33 cellular contexts compared by ENCODE assay signal in genomic region chr2:152304845-152305244, GRCh38. TPM values are rescaled to one million over a fixed set of nuclear protein-coding genes. Genes with fewer than 3 reads are reported as not detected.
DNase-seq lines count a peak whose midpoint lies in the region; ATAC-seq and TF ChIP-seq lines count a peak whose summit lies in the region.
"Had no signal": no experiment of that assay in that cellular context is flagged by ENCODE, and none has a peak within 500 bp of the region (broad histone marks: within the 10 kb centered on the region; RNA-seq: fewer than 3 reads in every experiment).

No MANE protein-coding gene starts in this region.

- no peaks in the 10 kb centered on the region for H3K27me3 Mint-ChIP-seq in MCF 10A (ENCODE audit: insufficient read depth, unreplicated experiment)

- TF ChIP-seq CTCF in MCF 10A (IDR thresholded peaks at IDR 0.05; ENCODE audit: unreplicated experiment) (no peak), breast epithelium (IDR thresholded peaks at IDR 0.05) (no peak), mammary epithelial cell (conservative IDR thresholded peaks at IDR 0.05 in 1 of 2, IDR thresholded peaks at IDR 0.05 in 1 of 2; ENCODE audit: extremely low read depth in 1 of 2, insufficient read depth in 1 of 2, low read depth in 1 of 2, low read length in 2 of 2) (no peak), upper lobe of right lung (IDR thresholded peaks at IDR 0.05) (no peak)

- H3K4me1 Mint-ChIP-seq in MCF 10A (ENCODE audit: insufficient read depth, unreplicated experiment) = peaks cover 10% of the 10 kb centered on the region
- H3K4me1 Mint-ChIP-seq: activated B cell treated with CpG ODN at 0.5 μM for 24 hours; activated CD4-positive, alpha-beta memory T cell treated with anti-CD3 and anti-CD28 coated beads, Interleukin-2, amount 10 ng/mL, durations not matched to agents 7 days and 5 days; activated naive CD8-positive, alpha-beta T cell treated with anti-CD3 and anti-CD28 coated beads, Interleukin-2, amount 50 U/mL, for 24 hours; memory B cell; naive thymus-derived CD4-positive, alpha-beta T cell had no signal

- H3K9me3 ChIP-seq in breast epithelium (no peaks in the 10 kb centered on the region), mammary epithelial cell (replicated peaks; ENCODE audit: insufficient read depth, low read length) (no peaks in the 10 kb centered on the region), upper lobe of right lung (no peaks in the 10 kb centered on the region)
- H3K9me3 ChIP-seq: gastrocnemius medialis, transverse colon had no signal

- DNase-seq in MCF 10A (ENCODE audit: unreplicated experiment) (peak; percentile 50), breast epithelium (ENCODE audit: low spot score in 2 of 2) (no peak), mammary epithelial cell (peak; percentile 60), islet precursor cell (peak; percentile 78), upper lobe of right lung (no peak), DMS79 treated with DMSO at 0.1 percent for 48 hours (lab: John Stamatoyannopoulos, UW) (no peak), NCI-H2081 (lab: John Stamatoyannopoulos, UW) (no peak)
- DNase-seq: 8988T; activated B cell treated with CpG ODN at 0.5 μM for 24 hours; activated CD4-positive, alpha-beta memory T cell treated with anti-CD3 and anti-CD28 coated beads, Interleukin-2, amount 10 ng/mL, durations not matched to agents 7 days and 5 days; activated gamma-delta T cell; activated naive CD8-positive, alpha-beta T cell treated with anti-CD3 and anti-CD28 coated beads, Interleukin-2, amount 50 U/mL, for 24 hours; activated T-cell treated with anti-CD3 and anti-CD28 coated beads for 4 hours; C1 segment of cervical spinal cord; Calu3; dorsolateral prefrontal cortex; EL; gastrocnemius medialis; H9; kidney; MM.1S; naive thymus-derived CD4-positive, alpha-beta T cell; NCI-H1694; NCI-H774; occipital lobe; retina; stimulated activated CD4-positive, alpha-beta T cell treated with anti-CD3 and anti-CD28 coated beads, Interleukin-4, amount 100 ng/mL, for 24 hours; transverse colon had no signal

- no peak for TF ChIP-seq POLR2A in breast epithelium (IDR thresholded peaks at IDR 0.05)

- H3K27me3 ChIP-seq in breast epithelium (no peaks in the 10 kb centered on the region), mammary epithelial cell (ENCODE audit: insufficient read depth, low read length) (no peaks in the 10 kb centered on the region), upper lobe of right lung (no peaks in the 10 kb centered on the region)
- H3K27me3 ChIP-seq: dorsolateral prefrontal cortex, gastrocnemius medialis, transverse colon had no signal

- peak overlapping the region; percentile 48 for H2AFZ ChIP-seq in mammary epithelial cell (ENCODE audit: low read depth, low read length)

- H3K27ac Mint-ChIP-seq in MCF 10A (ENCODE audit: low read depth, unreplicated experiment) = no peak overlapping the region
- H3K27ac Mint-ChIP-seq: activated B cell treated with CpG ODN at 0.5 μM for 24 hours; activated CD4-positive, alpha-beta memory T cell treated with anti-CD3 and anti-CD28 coated beads, Interleukin-2, amount 10 ng/mL, durations not matched to agents 7 days and 5 days; activated naive CD8-positive, alpha-beta T cell treated with anti-CD3 and anti-CD28 coated beads, Interleukin-2, amount 50 U/mL, for 24 hours; H9; memory B cell; naive thymus-derived CD4-positive, alpha-beta T cell; stimulated activated naive CD8-positive, alpha-beta T cell treated with anti-CD3 and anti-CD28 coated beads, Interleukin-15, Interleukin-2, amounts not matched to agents 100 ng/mL and 50 ng/mL, for 24 hours had no signal

- intact Hi-C loops in MCF 10A (cut with micrococcal nuclease) (no loop called here), breast epithelium (cut with DNase I; ENCODE audit: low total_unique reads) (no loop called here), mammary epithelial cell (cut with micrococcal nuclease) (no loop called here), upper lobe of right lung (cut with DNase I) (no loop called here)

- in situ Hi-C loops in mammary epithelial cell (cut with MboI; ENCODE audit: low sequenced_read_pairs in 2 of 2) = no loop called here

- no peaks in the 10 kb centered on the region for H3K79me2 ChIP-seq in mammary epithelial cell (ENCODE audit: insufficient read depth, low read length)

- BruUV-seq in MCF 10A (replicated peaks; lab: Mats Ljungman, UMichigan) (no TSS peak), mammary epithelial cell (replicated peaks; lab: Mats Ljungman, UMichigan) (no TSS peak)

- H3K27ac ChIP-seq in breast epithelium (no peak overlapping the region), mammary epithelial cell (ENCODE audit: insufficient read depth, low read depth, low read length) (no peak overlapping the region), upper lobe of right lung (no peak overlapping the region)
- H3K27ac ChIP-seq: dorsolateral prefrontal cortex, gastrocnemius medialis, transverse colon had no signal

- peak; percentile 81 for ATAC-seq in upper lobe of right lung
- ATAC-seq in HG03108 (IDR thresholded peaks at IDR 0.05; ENCODE audit: unreplicated experiment) = no peak
- ATAC-seq: activated naive CD8-positive, alpha-beta T cell treated with anti-CD3 and anti-CD28 coated beads, Interleukin-2, amount 50 U/mL, for 24 hours; gastrocnemius medialis; K562; naive thymus-derived CD4-positive, alpha-beta T cell; Right ventricle myocardium inferior had no signal

- H3K4me3 Mint-ChIP-seq in MCF 10A (ENCODE audit: unreplicated experiment) = no peak overlapping the region
- H3K4me3 Mint-ChIP-seq: activated B cell treated with CpG ODN at 0.5 μM for 24 hours; activated CD4-positive, alpha-beta memory T cell treated with anti-CD3 and anti-CD28 coated beads, Interleukin-2, amount 10 ng/mL, durations not matched to agents 7 days and 5 days; activated naive CD8-positive, alpha-beta T cell treated with anti-CD3 and anti-CD28 coated beads, Interleukin-2, amount 50 U/mL, for 24 hours; H9; memory B cell; naive thymus-derived CD4-positive, alpha-beta T cell; stimulated activated naive CD8-positive, alpha-beta T cell treated with anti-CD3 and anti-CD28 coated beads, Interleukin-15, Interleukin-2, amounts not matched to agents 100 ng/mL and 50 ng/mL, for 24 hours had no signal

- H3K4me1 ChIP-seq in breast epithelium = no peaks in the 10 kb centered on the region
- peaks cover 18% of the 10 kb centered on the region for H3K4me1 ChIP-seq in mammary epithelial cell (ENCODE audit: insufficient read depth, low read length)
- no peaks in the 10 kb centered on the region for H3K4me1 ChIP-seq in upper lobe of right lung
- H3K4me1 ChIP-seq: gastrocnemius medialis, transverse colon had no signal

- dilution Hi-C loops in mammary epithelial cell (cut with HindIII; ENCODE audit: low sequenced_read_pairs) = no loop called here

- H3K9ac ChIP-seq in mammary epithelial cell (ENCODE audit: insufficient read depth, low read length) = no peak overlapping the region

- CTCF ChIA-PET in MCF 10A (lab: Yijun Ruan, JAX) = interaction anchor here (0.6 to 1.9 kb wide), 7 partner anchors 41 to 426 kb away, joined by 3 to 5 read pairs (median 3); no protein-coding TSS in a partner anchor
- CTCF ChIA-PET in mammary epithelial cell (lab: Charles Lee; ENCODE audit: low non-redundant PET) = no interaction called here

- H3K36me3 Mint-ChIP-seq in MCF 10A (ENCODE audit: insufficient read depth, unreplicated experiment) = no peaks in the 10 kb centered on the region
- H3K36me3 Mint-ChIP-seq: memory B cell; naive thymus-derived CD4-positive, alpha-beta T cell had no signal

- 67% methylated on average over 1 of the region's 1 CpG for WGBS in mammary epithelial cell (ENCODE audit: low coverage, missing lambda C conversion rate)

- H3K4me2 ChIP-seq in mammary epithelial cell (ENCODE audit: insufficient read depth, low read depth, low read length) = peak overlapping the region; percentile 4

- H4K20me1 ChIP-seq in mammary epithelial cell (ENCODE audit: insufficient read depth, low read length) = no peaks in the 10 kb centered on the region

- H3K9me3 Mint-ChIP-seq in MCF 10A (ENCODE audit: unreplicated experiment) = peaks cover 7% of the 10 kb centered on the region
- H3K9me3 Mint-ChIP-seq: activated B cell treated with CpG ODN at 0.5 μM for 24 hours; activated CD4-positive, alpha-beta memory T cell treated with anti-CD3 and anti-CD28 coated beads, Interleukin-2, amount 10 ng/mL, durations not matched to agents 7 days and 5 days; activated naive CD8-positive, alpha-beta T cell treated with anti-CD3 and anti-CD28 coated beads, Interleukin-2, amount 50 U/mL, for 24 hours; H9; stimulated activated naive CD8-positive, alpha-beta T cell treated with anti-CD3 and anti-CD28 coated beads, Interleukin-15, Interleukin-2, amounts not matched to agents 100 ng/mL and 50 ng/mL, for 24 hours had no signal

- H3K36me3 ChIP-seq in breast epithelium (no peaks in the 10 kb centered on the region), mammary epithelial cell (ENCODE audit: insufficient read depth, low read length) (no peaks in the 10 kb centered on the region), upper lobe of right lung (no peaks in the 10 kb centered on the region)
- H3K36me3 ChIP-seq: gastrocnemius medialis, transverse colon had no signal

- H3K4me3 ChIP-seq in breast epithelium (no peak overlapping the region), mammary epithelial cell (replicated peaks in 1 of 3; ENCODE audit: insufficient read depth in 1 of 3, low read depth in 2 of 3, low read length in 3 of 3) (no peak overlapping the region), upper lobe of right lung (no peak overlapping the region)
- H3K4me3 ChIP-seq: dorsolateral prefrontal cortex, gastrocnemius medialis, K562, transverse colon had no signal

- POLR2A ChIA-PET in MCF 10A (lab: Yijun Ruan, JAX) = interaction anchor here (0.5 to 1.0 kb wide), 3 partner anchors 30 to 788 kb away, joined by 3 to 4 read pairs (median 3); partner anchors contain the start of gene FMNL2

RNA-seq across cellular contexts. Expression of gene FMNL2, which starts 30.1 kb away (rescaled TPM):
- total RNA-seq in MCF 10A (2022) (72.9 and 76.5 TPM in 2 replicates), breast epithelium (10 to 100 TPM; 36.1 to 78.1 (median 40.0) TPM), mammary epithelial cell (10 to 100 TPM; 26.5 to 62.9 TPM), upper lobe of right lung (69.5 TPM)
- polyA plus RNA-seq in mammary epithelial cell = 25.0 TPM
- 33.6 TPM for polyA minus RNA-seq in mammary epithelial cell

Comparison
In these comparisons a context has a peak if more than half of its experiments do, and no peak if none do; other contexts are left out.
1. DNase-seq: peak in MCF 10A (single experiment), mammary epithelial cell (single experiment) and islet precursor cell (single experiment); none in breast epithelium (0 of 2), upper lobe of right lung (single experiment), DMS79 treated with DMSO at 0.1 percent for 48 hours (single experiment) and NCI-H2081 (0 of 2).